In genomic region chr17:43545383-43545632, GRCh38 we compare ENCODE assay signal across 9 cellular contexts. TPM values are rescaled to one million over a fixed set of nuclear protein-coding genes. Genes with fewer than 3 reads are reported as not detected.
DNase-seq lines count a peak whose midpoint lies in the region; ATAC-seq, FAIRE-seq and TF ChIP-seq lines count a peak whose summit lies in the region.
"Had no signal": no experiment of that assay in that cellular context is flagged by ENCODE, and none has a peak within 500 bp of the region (broad histone marks: within the 10 kb centered on the region; RNA-seq: fewer than 3 reads in every experiment).

No MANE protein-coding gene starts in this region.

- H3K27me3 ChIP-seq in BJ (ENCODE audit: control insufficient read depth, insufficient read depth, low read length) (no peaks in the 10 kb centered on the region), sigmoid colon (peaks cover 0 to 67% (median 42%) of the 10 kb centered on the region in 3 donors)

- H3K27ac ChIP-seq in sigmoid colon = no peak overlapping the region

- intact Hi-C loops in sigmoid colon (cut with DNase I) = no loop called here

- 0 to 1% methylated on average over 21 of the region's 21 CpGs for WGBS in sigmoid colon, 2 donors

- POLR2A ChIA-PET in BJ (lab: Charles Lee) = no interaction called here

- no peaks in the 10 kb centered on the region for H3K36me3 ChIP-seq in BJ (ENCODE audit: control insufficient read depth, insufficient read depth, low read length)
- no peaks in the 10 kb centered on the region for H3K36me3 ChIP-seq in sigmoid colon

- no peak for FAIRE-seq in D721Med (lab: Jason Lieb, UNC)
- FAIRE-seq: islet of Langerhans had no signal

- ATAC-seq in HG02981 (IDR thresholded peaks at IDR 0.05; ENCODE audit: unreplicated experiment) (peak; percentile 9), HG03139 (IDR thresholded peaks at IDR 0.05; ENCODE audit: unreplicated experiment) (no peak), GM21528 (IDR thresholded peaks at IDR 0.05; ENCODE audit: low FRiP score, unreplicated experiment) (no peak)

- peak overlapping the region; percentile 50 for H3K4me3 ChIP-seq in BJ (ENCODE audit: low read depth, low read length)
- peak overlapping the region; percentile 24 to 55 (median 50) for H3K4me3 ChIP-seq in sigmoid colon

- TF ChIP-seq CTCF in BJ (IDR thresholded peaks at IDR 0.05; ENCODE audit: insufficient read depth, low read depth, low read length) (no peak), sigmoid colon (IDR thresholded peaks at IDR 0.05) (no peak), D721Med (IDR thresholded peaks at IDR 0.05; ENCODE audit: insufficient read depth, missing control alignments) (no peak)

- no peak for TF ChIP-seq POLR2A in sigmoid colon (IDR thresholded peaks at IDR 0.05)

- no peaks in the 10 kb centered on the region for H3K9me3 ChIP-seq in sigmoid colon

- TF ChIP-seq EP300 in sigmoid colon (IDR thresholded peaks at IDR 0.05) = no peak

- H3K4me1 ChIP-seq in sigmoid colon = peaks cover 0 to 28% (median 25%) of the 10 kb centered on the region in 4 donors

- no peak for DNase-seq in BJ (ENCODE audit: low read depth)
- DNase-seq in activated T-cell treated with anti-CD3 and anti-CD28 coated beads, Interleukin-2, amount 50 U/mL, for 1 hour = peak; percentile 40
- DNase-seq in germinal center (ENCODE audit: low spot score) = peak; percentile 35
- DNase-seq in sigmoid colon = no peak
- no peak for DNase-seq in D721Med (ENCODE audit: insufficient read length, low spot score)

- CTCF ChIA-PET in BJ (lab: Yijun Ruan, JAX) = no interaction called here

RNA-seq across cellular contexts. Expression of gene ETV4, which starts 0.8 kb away (rescaled TPM):
- polyA plus RNA-seq in BJ (2011; rRNA removed) (4.2 and 6.6 TPM in 2 replicates), sigmoid colon (1 to 10 TPM in 2 of 3 donors, under 1 TPM in 1; 0.46 to 2.6 (median 1.2) TPM)
- polyA minus RNA-seq in BJ (2011; rRNA and poly(A)+ RNA removed) = 2.8 and 4.2 TPM in 2 replicates
- 1 to 10 TPM in 2 of 4 donors, not detected in 2; 1.1 to 1.8 TPM for total RNA-seq in sigmoid colon

Comparison
In these comparisons a context has a peak if more than half of its experiments do, and no peak if none do; other contexts are left out.
1. DNase-seq: peak in activated T-cell treated with anti-CD3 and anti-CD28 coated beads, Interleukin-2, amount 50 U/mL, for 1 hour (single experiment) and germinal center (single experiment); none in BJ (single experiment), sigmoid colon (single experiment) and D721Med (single experiment).